Comparison of ENCODE assay signal across 6 cellular contexts in genomic region chrX:13083755-13084326, GRCh38. TPM values are rescaled to one million over a fixed set of nuclear protein-coding genes. Genes with fewer than 3 reads are reported as not detected.
"Had no signal": no experiment of that assay in that cellular context is flagged by ENCODE, and none has a peak within 500 bp of the region (broad histone marks: within the 10 kb centered on the region; RNA-seq: fewer than 3 reads in every experiment).

No MANE protein-coding gene starts in this region.

RNA-seq across cellular contexts. Expression of gene FAM9C, which starts 39.4 kb away (rescaled TPM):
- total RNA-seq: cardiac muscle cell, lung microvascular endothelial cell, mononuclear cell, pancreas, thoracic aorta had no signal
- polyA plus RNA-seq: cardiac muscle cell, neural cell, pancreas had no signal
